In the genomic region with DNA sequence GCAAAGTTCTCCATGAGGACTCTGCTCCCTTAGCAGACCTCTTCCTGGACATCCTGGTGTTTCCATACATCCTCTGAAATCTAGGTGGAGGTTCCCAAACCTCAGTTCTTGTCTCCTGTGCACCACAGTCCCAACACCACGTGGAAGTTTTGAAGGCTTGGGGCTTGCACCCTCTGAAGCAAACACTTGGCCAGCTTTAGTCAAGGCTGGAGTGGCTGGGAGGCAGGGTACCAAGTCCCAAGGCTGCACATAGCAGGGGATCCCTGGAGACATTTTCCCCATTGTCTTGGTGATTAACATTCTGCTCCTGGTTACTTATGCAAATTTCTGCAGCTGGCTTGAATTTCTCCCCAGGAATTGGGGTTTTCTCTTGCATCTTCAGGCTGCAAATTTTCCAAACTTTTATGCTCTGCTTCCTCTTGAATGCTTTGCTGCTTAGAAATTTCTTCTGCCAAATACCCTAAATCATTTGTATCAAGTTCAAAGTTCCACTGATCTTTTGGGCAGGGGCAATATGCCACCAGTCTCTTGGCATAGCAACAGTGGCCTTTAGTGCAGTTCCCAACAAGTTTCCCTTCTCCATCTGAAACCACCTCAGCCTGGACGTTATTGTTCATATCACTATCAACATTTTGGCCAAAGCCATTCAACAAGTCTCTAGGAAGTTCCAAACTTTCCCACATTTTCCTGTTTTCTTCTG, we compare ENCODE assay signal across 9 cellular contexts. TPM values are rescaled to one million over a fixed set of nuclear protein-coding genes. Genes with fewer than 3 reads are reported as not detected.
"Had no signal": no experiment of that assay in that cellular context is flagged by ENCODE, and none has a peak within 500 bp of the region (broad histone marks: within the 10 kb centered on the region; RNA-seq: fewer than 3 reads in every experiment).

No MANE protein-coding gene starts in this region.

RNA-seq across cellular contexts. Expression of a gene that starts 10.2 kb away (rescaled TPM):
- total RNA-seq: activated B cell treated with CpG ODN at 0.5 μM for 24 hours; activated CD4-positive, alpha-beta T cell treated with anti-CD3 and anti-CD28 coated beads, Interleukin-2, amount 10 ng/mL, durations not matched to agents 24 days and 14 days; activated CD8-positive, alpha-beta memory T cell treated with anti-CD3 and anti-CD28 coated beads, Interleukin-2, amount 10 ng/mL, durations not matched to agents 7 days and 5 days; activated T-helper 1 cell treated with anti-CD3 and anti-CD28 coated beads, Interleukin-12 subunit alpha, Interleukin-12 subunit beta, Interleukin-2, Interleukin-4 antibody, amounts not matched to agents 30 ng/mL and 10 ng/mL and 1 ng/mL, durations not matched to agents 14 hours and 24 hours and 36 hours; aorta; breast epithelium; MCF 10A; PC-9; T-helper 17 cell had no signal
